In genomic region chr12:21825924-21826548, GRCh38 we compare ENCODE assay signal across 20 cellular contexts. TPM values are rescaled to one million over a fixed set of nuclear protein-coding genes. Genes with fewer than 3 reads are reported as not detected.
"Had no signal": no experiment of that assay in that cellular context is flagged by ENCODE, and none has a peak within 500 bp of the region (broad histone marks: within the 10 kb centered on the region; RNA-seq: fewer than 3 reads in every experiment).

No MANE protein-coding gene starts in this region.

- ATAC-seq: lower lobe of right lung; natural killer cell treated with Interleukin-12 subunit alpha and Interleukin-12 subunit beta and Interleukin-15 and Interleukin-18, amount 100 ng/mL, for 72 hours; sciatic nerve; stimulated activated naive B cell treated with anti-CD40 and anti-IgM and Interleukin-4, amounts not matched to agents 10 μg/mL and 1 μg/mL and 100 μg/mL, for 72 hours; stimulated activated naive CD8-positive, alpha-beta T cell treated with anti-CD3 and anti-CD28 coated beads, Interleukin-15, amount 100 ng/mL, for 72 hours had no signal

- H3K36me3 ChIP-seq: lower lobe of right lung, pancreas, spleen, thoracic aorta, transverse colon had no signal

- H3K27me3 ChIP-seq: dorsolateral prefrontal cortex, pancreas, spleen, transverse colon had no signal

- DNase-seq: cortex of kidney; dorsolateral prefrontal cortex; effector CD8-positive, alpha-beta T cell; foreskin fibroblast; head of caudate nucleus; hippocampal formation; lower lobe of right lung; occipital lobe; pancreas; spleen; stimulated activated CD4-positive, alpha-beta T cell treated with anti-CD3 and anti-CD28 coated beads, Interleukin-15, amount 100 ng/mL, for 24 hours; stimulated activated CD4-positive, alpha-beta T cell treated with anti-CD3 and anti-CD28 coated beads, Interleukin-1b, Interleukin-23, amount 100 ng/mL, for 48 hours; stimulated activated CD4-positive, alpha-beta T cell treated with anti-CD3 and anti-CD28 coated beads, Interleukin-4, amount 100 ng/mL, for 4 hours; stimulated activated naive B cell treated with anti-CD40 and anti-IgM and Interleukin-4, amounts not matched to agents 10 μg/mL and 1 μg/mL and 100 μg/mL, for 72 hours; stimulated activated naive CD8-positive, alpha-beta T cell treated with anti-CD3 and anti-CD28 coated beads, Interleukin-15, amount 100 ng/mL, for 72 hours; substantia nigra; transverse colon had no signal

- H3K9me3 ChIP-seq: lower lobe of right lung, pancreas, thoracic aorta, transverse colon had no signal

- H3K4me1 ChIP-seq: spleen had no signal

- H3K27ac ChIP-seq: dorsolateral prefrontal cortex, lower lobe of right lung, thoracic aorta, transverse colon had no signal

- H3K4me3 ChIP-seq: dorsolateral prefrontal cortex, lower lobe of right lung, pancreas, spleen, thoracic aorta, transverse colon had no signal

RNA-seq across cellular contexts. Expression of gene KCNJ8, which starts 51.5 kb away (rescaled TPM):
- total RNA-seq: natural killer cell treated with Interleukin-12 subunit alpha and Interleukin-12 subunit beta and Interleukin-15 and Interleukin-18, amount 100 ng/mL, for 72 hours had no signal
